Comparison of ENCODE assay signal across 9 cellular contexts in the genomic region with DNA sequence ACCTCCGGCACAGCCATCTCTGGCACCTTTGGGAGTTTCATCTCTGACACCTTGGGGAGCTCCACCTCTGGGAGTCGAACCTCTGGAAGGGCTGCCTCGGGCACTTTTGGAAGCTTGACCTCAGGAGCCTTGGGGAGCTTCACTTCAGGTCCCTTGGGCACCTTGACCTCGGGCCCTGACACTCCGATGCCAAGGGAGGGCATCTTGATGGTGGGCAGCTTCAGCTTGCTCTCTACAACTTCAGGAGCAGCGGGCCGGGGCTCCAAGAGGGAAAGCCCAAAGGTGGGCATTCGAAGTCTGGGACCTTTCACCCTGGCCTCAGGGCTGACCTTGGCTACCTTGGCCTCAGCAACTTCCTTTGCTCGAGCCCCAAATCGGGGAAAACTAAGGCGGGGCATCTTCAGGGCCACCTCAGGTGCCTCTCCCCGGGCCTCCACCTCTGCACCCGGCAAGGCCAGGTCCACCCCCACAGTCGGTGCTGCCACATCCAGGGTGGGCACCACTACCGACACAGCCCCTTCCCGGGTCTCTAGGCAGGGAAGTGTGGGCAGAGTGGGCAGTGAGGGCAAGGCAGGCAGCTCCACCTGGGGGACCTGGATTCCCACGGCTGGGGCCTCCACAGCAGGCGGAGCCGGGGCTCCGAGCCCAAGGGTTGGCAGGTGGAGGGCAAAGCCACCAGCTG. TPM values are rescaled to one million over a fixed set of nuclear protein-coding genes. Genes with fewer than 3 reads are reported as not detected.
"Had no signal": no experiment of that assay in that cellular context is flagged by ENCODE, and none has a peak within 500 bp of the region (broad histone marks: within the 10 kb centered on the region; RNA-seq: fewer than 3 reads in every experiment).

No MANE protein-coding gene starts in this region.

- H3K4me2 ChIP-seq: GM23338 had no signal

- H3K4me3 ChIP-seq: GM23338, HAP-1 had no signal

- H2AFZ ChIP-seq: GM23338 had no signal

- ATAC-seq: GM23338, HCT116, HepG2 had no signal

- DNase-seq: KBM-7 had no signal

- H3K9me3 Mint-ChIP-seq: GM23338, IgD-negative memory B cell had no signal

- H3K4me3 Mint-ChIP-seq: GM23338, IgD-negative memory B cell had no signal

- H3K36me3 ChIP-seq: HAP-1 had no signal

- FAIRE-seq: H1, H54, HepG2 had no signal

- H3K27ac Mint-ChIP-seq: GM23338, IgD-negative memory B cell had no signal

- H3K9me3 ChIP-seq: HAP-1 had no signal

RNA-seq across cellular contexts. Expression of gene HIPK4, which starts 7.0 kb away (rescaled TPM):
- total RNA-seq: HepG2, HT-29 had no signal
